ENCODE assay signal across 1 cellular context in the genomic region with DNA sequence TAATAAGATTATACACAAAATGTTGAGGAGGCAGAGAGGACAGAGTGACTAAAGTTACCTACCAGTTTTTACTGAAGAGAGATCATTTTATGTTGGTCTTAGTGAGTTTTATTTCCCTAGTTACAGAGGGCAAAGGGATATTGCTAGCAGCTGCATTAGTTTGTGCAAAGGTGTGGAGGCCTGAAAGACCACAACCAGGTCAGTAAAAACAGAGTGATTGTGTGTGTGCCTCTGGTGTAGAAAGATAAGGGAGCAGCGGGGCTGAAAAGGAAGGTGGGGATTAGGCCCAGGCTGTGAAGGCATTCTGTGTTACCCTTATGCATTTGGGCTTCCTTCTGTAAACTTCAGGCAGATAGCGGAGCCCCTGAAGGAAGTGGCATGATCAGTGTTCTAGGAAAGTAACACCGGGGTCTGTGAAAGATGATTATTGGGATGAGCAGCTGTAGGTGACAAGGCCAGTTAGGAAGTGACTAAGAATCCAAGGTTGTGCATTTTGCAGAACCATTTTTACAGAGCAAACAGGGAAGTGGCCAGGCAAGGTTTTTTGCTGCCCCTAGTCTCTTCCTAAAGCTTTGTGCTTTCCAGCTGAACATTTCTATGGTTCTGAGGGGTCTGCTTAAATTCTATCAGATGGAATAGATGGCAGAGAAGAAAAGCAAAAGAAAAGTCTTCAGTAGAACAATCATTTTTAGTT.
TF ChIP-seq lines count a peak whose summit lies in the region.

No MANE protein-coding gene starts in this region.

TF ChIP-seq in K562, 482 proteins besides CTCF, POLR2A, EP300 and RAD21 (continued from another document and continues in another):
- TF ChIP-seq, protein P1, sequence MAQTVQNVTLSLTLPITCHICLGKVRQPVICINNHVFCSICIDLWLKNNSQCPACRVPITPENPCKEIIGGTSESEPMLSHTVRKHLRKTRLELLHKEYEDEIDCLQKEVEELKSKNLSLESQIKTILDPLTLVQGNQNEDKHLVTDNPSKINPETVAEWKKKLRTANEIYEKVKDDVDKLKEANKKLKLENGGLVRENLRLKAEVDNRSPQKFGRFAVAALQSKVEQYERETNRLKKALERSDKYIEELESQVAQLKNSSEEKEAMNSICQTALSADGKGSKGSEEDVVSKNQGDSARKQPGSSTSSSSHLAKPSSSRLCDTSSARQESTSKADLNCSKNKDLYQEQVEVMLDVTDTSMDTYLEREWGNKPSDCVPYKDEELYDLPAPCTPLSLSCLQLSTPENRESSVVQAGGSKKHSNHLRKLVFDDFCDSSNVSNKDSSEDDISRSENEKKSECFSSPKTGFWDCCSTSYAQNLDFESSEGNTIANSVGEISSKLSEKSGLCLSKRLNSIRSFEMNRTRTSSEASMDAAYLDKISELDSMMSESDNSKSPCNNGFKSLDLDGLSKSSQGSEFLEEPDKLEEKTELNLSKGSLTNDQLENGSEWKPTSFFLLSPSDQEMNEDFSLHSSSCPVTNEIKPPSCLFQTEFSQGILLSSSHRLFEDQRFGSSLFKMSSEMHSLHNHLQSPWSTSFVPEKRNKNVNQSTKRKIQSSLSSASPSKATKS (CRISPR knock-in tag; IDR thresholded peaks at IDR 0.05): no peak
- TF ChIP-seq MAFF (IDR thresholded peaks at IDR 0.05; ENCODE audit: low read length) (no peak), ZNF717 (CRISPR knock-in tag; IDR thresholded peaks at IDR 0.05) (no peak), RFX5 (IDR thresholded peaks at IDR 0.05; ENCODE audit: low read depth, low read length) (no peak), ELF4 (CRISPR knock-in tag; IDR thresholded peaks at IDR 0.05) (peak; percentile 51; the same call in 1 of the 2 replicates), SMAD2 (IDR thresholded peaks at IDR 0.05; ENCODE audit: low read depth, low read length) (no peak), ZNF143 (CRISPR knock-in tag; IDR thresholded peaks at IDR 0.05) (no peak), ZNF695 (CRISPR knock-in tag; IDR thresholded peaks at IDR 0.05) (no peak), ZZZ3 (IDR thresholded peaks at IDR 0.05) (no peak), KLF1 (tag; IDR thresholded peaks at IDR 0.05) (no peak), LEF1 (IDR thresholded peaks at IDR 0.05) (peak; percentile 69; the same call in 1 of the 2 replicates), GTF2E2 (tag; IDR thresholded peaks at IDR 0.05) (no peak), CAMTA2 (CRISPR knock-in tag; conservative IDR thresholded peaks at IDR 0.05) (no peak), ZNF347 (CRISPR knock-in tag; IDR thresholded peaks at IDR 0.05; ENCODE audit: low read depth) (no peak), RBBP5 (IDR thresholded peaks at IDR 0.05; ENCODE audit: borderline replicate concordance, insufficient read depth, low read length, poor library complexity, severe bottlenecking) (peak; percentile 37), MYC (IDR thresholded peaks at IDR 0.05; ENCODE audit: low read depth, low read length) (peak; percentile 27; the same call in 1 of the 2 replicates), MYC (CRISPR knock-in tag; IDR thresholded peaks at IDR 0.05; ENCODE audit: borderline replicate concordance, low read depth) (no peak), NFIC (IDR thresholded peaks at IDR 0.05) (peak; percentile 85), NR4A1 (CRISPR knock-in tag; IDR thresholded peaks at IDR 0.05) (no peak), NR4A1 (tag; IDR thresholded peaks at IDR 0.05) (no peak), ZNF57 (CRISPR knock-in tag; IDR thresholded peaks at IDR 0.05) (no peak), NCOR1 (IDR thresholded peaks at IDR 0.05) (peak; percentile 95), IRF2 (CRISPR knock-in tag; IDR thresholded peaks at IDR 0.05) (no peak), HNRNPK (IDR thresholded peaks at IDR 0.05; ENCODE audit: low read depth, low read length, poor library complexity, severe bottlenecking) (no peak), TRIM24 (IDR thresholded peaks at IDR 0.05) (peak; percentile 76 to 87), KLF13 (tag; IDR thresholded peaks at IDR 0.05; ENCODE audit: borderline replicate concordance, low read depth) (no peak), NFIX (CRISPR knock-in tag; IDR thresholded peaks at IDR 0.05; ENCODE audit: low read depth) (no peak), EWSR1 (IDR thresholded peaks at IDR 0.05; ENCODE audit: borderline replicate concordance, low read depth, partially characterized antibody) (no peak), XRCC3 (IDR thresholded peaks at IDR 0.05) (no peak), ELF1 (tag; IDR thresholded peaks at IDR 0.05) (peak; percentile 57; the same call in 1 of the 2 replicates), PML (IDR thresholded peaks at IDR 0.05; ENCODE audit: low read length) (peak; percentile 90), ESRRA (IDR thresholded peaks at IDR 0.05; ENCODE audit: borderline replicate concordance, low read depth) (peak; percentile 41; the same call in 1 of the 2 replicates), STAT5A (IDR thresholded peaks at IDR 0.05; ENCODE audit: borderline replicate concordance, low read length) (peak; percentile 77), SMARCA5 (IDR thresholded peaks at IDR 0.05) (no peak)
- TF ChIP-seq, protein P2, sequence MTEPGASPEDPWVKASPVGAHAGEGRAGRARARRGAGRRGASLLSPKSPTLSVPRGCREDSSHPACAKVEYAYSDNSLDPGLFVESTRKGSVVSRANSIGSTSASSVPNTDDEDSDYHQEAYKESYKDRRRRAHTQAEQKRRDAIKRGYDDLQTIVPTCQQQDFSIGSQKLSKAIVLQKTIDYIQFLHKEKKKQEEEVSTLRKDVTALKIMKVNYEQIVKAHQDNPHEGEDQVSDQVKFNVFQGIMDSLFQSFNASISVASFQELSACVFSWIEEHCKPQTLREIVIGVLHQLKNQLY (CRISPR knock-in tag; conservative IDR thresholded peaks at IDR 0.05): peak in 1 of 2 experiments; percentile 66; a peak in 1 of 4 replicates
- TF ChIP-seq, protein P3, sequence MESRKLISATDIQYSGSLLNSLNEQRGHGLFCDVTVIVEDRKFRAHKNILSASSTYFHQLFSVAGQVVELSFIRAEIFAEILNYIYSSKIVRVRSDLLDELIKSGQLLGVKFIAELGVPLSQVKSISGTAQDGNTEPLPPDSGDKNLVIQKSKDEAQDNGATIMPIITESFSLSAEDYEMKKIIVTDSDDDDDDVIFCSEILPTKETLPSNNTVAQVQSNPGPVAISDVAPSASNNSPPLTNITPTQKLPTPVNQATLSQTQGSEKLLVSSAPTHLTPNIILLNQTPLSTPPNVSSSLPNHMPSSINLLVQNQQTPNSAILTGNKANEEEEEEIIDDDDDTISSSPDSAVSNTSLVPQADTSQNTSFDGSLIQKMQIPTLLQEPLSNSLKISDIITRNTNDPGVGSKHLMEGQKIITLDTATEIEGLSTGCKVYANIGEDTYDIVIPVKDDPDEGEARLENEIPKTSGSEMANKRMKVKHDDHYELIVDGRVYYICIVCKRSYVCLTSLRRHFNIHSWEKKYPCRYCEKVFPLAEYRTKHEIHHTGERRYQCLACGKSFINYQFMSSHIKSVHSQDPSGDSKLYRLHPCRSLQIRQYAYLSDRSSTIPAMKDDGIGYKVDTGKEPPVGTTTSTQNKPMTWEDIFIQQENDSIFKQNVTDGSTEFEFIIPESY (CRISPR knock-in tag; IDR thresholded peaks at IDR 0.05): peak; percentile 29; the same call in 1 of the 2 replicates
- TF ChIP-seq, protein P4, sequence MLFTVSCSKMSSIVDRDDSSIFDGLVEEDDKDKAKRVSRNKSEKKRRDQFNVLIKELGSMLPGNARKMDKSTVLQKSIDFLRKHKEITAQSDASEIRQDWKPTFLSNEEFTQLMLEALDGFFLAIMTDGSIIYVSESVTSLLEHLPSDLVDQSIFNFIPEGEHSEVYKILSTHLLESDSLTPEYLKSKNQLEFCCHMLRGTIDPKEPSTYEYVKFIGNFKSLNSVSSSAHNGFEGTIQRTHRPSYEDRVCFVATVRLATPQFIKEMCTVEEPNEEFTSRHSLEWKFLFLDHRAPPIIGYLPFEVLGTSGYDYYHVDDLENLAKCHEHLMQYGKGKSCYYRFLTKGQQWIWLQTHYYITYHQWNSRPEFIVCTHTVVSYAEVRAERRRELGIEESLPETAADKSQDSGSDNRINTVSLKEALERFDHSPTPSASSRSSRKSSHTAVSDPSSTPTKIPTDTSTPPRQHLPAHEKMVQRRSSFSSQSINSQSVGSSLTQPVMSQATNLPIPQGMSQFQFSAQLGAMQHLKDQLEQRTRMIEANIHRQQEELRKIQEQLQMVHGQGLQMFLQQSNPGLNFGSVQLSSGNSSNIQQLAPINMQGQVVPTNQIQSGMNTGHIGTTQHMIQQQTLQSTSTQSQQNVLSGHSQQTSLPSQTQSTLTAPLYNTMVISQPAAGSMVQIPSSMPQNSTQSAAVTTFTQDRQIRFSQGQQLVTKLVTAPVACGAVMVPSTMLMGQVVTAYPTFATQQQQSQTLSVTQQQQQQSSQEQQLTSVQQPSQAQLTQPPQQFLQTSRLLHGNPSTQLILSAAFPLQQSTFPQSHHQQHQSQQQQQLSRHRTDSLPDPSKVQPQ (CRISPR knock-in tag; IDR thresholded peaks at IDR 0.05; ENCODE audit: borderline replicate concordance): no peak
- TF ChIP-seq, protein P5, sequence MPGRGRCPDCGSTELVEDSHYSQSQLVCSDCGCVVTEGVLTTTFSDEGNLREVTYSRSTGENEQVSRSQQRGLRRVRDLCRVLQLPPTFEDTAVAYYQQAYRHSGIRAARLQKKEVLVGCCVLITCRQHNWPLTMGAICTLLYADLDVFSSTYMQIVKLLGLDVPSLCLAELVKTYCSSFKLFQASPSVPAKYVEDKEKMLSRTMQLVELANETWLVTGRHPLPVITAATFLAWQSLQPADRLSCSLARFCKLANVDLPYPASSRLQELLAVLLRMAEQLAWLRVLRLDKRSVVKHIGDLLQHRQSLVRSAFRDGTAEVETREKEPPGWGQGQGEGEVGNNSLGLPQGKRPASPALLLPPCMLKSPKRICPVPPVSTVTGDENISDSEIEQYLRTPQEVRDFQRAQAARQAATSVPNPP (IDR thresholded peaks at IDR 0.05; ENCODE audit: borderline replicate concordance, insufficient read depth, insufficient read length): no peak
- TF ChIP-seq, protein P6, sequence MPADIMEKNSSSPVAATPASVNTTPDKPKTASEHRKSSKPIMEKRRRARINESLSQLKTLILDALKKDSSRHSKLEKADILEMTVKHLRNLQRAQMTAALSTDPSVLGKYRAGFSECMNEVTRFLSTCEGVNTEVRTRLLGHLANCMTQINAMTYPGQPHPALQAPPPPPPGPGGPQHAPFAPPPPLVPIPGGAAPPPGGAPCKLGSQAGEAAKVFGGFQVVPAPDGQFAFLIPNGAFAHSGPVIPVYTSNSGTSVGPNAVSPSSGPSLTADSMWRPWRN (IDR thresholded peaks at IDR 0.05; ENCODE audit: low read depth): peak; percentile 42; the same call in 1 of the 2 replicates
- TF ChIP-seq, protein P7, sequence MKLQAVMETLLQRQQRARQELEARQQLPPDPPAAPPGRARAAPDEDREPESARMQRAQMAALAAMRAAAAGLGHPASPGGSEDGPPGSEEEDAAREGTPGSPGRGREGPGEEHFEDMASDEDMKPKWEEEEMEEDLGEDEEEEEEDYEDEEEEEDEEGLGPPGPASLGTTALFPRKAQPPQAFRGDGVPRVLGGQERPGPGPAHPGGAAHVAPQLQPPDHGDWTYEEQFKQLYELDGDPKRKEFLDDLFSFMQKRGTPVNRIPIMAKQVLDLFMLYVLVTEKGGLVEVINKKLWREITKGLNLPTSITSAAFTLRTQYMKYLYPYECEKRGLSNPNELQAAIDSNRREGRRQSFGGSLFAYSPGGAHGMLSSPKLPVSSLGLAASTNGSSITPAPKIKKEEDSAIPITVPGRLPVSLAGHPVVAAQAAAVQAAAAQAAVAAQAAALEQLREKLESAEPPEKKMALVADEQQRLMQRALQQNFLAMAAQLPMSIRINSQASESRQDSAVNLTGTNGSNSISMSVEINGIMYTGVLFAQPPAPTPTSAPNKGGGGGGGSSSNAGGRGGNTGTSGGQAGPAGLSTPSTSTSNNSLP (IDR thresholded peaks at IDR 0.05; ENCODE audit: borderline replicate concordance, low read depth, low read length): no peak
- TF ChIP-seq, protein P8, sequence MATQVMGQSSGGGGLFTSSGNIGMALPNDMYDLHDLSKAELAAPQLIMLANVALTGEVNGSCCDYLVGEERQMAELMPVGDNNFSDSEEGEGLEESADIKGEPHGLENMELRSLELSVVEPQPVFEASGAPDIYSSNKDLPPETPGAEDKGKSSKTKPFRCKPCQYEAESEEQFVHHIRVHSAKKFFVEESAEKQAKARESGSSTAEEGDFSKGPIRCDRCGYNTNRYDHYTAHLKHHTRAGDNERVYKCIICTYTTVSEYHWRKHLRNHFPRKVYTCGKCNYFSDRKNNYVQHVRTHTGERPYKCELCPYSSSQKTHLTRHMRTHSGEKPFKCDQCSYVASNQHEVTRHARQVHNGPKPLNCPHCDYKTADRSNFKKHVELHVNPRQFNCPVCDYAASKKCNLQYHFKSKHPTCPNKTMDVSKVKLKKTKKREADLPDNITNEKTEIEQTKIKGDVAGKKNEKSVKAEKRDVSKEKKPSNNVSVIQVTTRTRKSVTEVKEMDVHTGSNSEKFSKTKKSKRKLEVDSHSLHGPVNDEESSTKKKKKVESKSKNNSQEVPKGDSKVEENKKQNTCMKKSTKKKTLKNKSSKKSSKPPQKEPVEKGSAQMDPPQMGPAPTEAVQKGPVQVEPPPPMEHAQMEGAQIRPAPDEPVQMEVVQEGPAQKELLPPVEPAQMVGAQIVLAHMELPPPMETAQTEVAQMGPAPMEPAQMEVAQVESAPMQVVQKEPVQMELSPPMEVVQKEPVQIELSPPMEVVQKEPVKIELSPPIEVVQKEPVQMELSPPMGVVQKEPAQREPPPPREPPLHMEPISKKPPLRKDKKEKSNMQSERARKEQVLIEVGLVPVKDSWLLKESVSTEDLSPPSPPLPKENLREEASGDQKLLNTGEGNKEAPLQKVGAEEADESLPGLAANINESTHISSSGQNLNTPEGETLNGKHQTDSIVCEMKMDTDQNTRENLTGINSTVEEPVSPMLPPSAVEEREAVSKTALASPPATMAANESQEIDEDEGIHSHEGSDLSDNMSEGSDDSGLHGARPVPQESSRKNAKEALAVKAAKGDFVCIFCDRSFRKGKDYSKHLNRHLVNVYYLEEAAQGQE (CRISPR knock-in tag; IDR thresholded peaks at IDR 0.05; ENCODE audit: low read depth): peak; percentile 46; the same call in 1 of the 2 replicates
- TF ChIP-seq, protein P9, sequence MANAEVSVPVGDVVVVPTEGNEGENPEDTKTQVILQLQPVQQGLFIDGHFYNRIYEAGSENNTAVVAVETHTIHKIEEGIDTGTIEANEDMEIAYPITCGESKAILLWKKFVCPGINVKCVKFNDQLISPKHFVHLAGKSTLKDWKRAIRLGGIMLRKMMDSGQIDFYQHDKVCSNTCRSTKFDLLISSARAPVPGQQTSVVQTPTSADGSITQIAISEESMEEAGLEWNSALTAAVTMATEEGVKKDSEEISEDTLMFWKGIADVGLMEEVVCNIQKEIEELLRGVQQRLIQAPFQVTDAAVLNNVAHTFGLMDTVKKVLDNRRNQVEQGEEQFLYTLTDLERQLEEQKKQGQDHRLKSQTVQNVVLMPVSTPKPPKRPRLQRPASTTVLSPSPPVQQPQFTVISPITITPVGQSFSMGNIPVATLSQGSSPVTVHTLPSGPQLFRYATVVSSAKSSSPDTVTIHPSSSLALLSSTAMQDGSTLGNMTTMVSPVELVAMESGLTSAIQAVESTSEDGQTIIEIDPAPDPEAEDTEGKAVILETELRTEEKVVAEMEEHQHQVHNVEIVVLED (CRISPR knock-in tag; IDR thresholded peaks at IDR 0.05): no peak
- TF ChIP-seq, protein P10, sequence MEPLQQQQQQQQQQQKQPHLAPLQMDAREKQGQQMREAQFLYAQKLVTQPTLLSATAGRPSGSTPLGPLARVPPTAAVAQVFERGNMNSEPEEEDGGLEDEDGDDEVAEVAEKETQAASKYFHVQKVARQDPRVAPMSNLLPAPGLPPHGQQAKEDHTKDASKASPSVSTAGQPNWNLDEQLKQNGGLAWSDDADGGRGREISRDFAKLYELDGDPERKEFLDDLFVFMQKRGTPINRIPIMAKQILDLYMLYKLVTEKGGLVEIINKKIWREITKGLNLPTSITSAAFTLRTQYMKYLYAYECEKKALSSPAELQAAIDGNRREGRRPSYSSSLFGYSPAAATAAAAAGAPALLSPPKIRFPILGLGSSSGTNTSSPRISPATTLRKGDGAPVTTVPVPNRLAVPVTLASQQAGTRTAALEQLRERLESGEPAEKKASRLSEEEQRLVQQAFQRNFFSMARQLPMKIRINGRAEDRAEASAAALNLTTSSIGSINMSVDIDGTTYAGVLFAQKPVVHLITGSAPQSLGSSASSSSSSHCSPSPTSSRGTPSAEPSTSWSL (CRISPR knock-in tag; IDR thresholded peaks at IDR 0.05; ENCODE audit: borderline replicate concordance): no peak
